In genomic region chrX:19543020-19543715, GRCh38 we compare ENCODE assay signal across 2 cellular contexts.
TF ChIP-seq lines count a peak whose summit lies in the region.

No MANE protein-coding gene starts in this region.

TF ChIP-seq in WTC11, 78 proteins besides CTCF, POLR2A, EP300 and RAD21 (continued from another document):
- TF ChIP-seq PREB (CRISPR knock-in tag; IDR thresholded peaks at IDR 0.05; ENCODE audit: borderline replicate concordance) (no peak), ARID4B (CRISPR knock-in tag; IDR thresholded peaks at IDR 0.05; ENCODE audit: borderline replicate concordance) (no peak), NFE2L1 (CRISPR knock-in tag; IDR thresholded peaks at IDR 0.05) (no peak), FOXJ3 (CRISPR knock-in tag; IDR thresholded peaks at IDR 0.05; ENCODE audit: borderline replicate concordance) (no peak)

TF ChIP-seq in GM12878, 131 proteins besides CTCF, POLR2A, EP300 and RAD21 (continued from another document):
- TF ChIP-seq PBX3 (IDR thresholded peaks at IDR 0.05; ENCODE audit: insufficient replicate concordance, low read depth, low read length), result no peak
- no peak for TF ChIP-seq BHLHE40 (IDR thresholded peaks at IDR 0.05; ENCODE audit: borderline replicate concordance in 1 of 2, low read depth in 2 of 2, low read length in 1 of 2)
- no peak for TF ChIP-seq PAX5 (IDR thresholded peaks at IDR 0.05; ENCODE audit: borderline replicate concordance, low read depth, low read length)
- no peak for TF ChIP-seq NFXL1 (IDR thresholded peaks at IDR 0.05; ENCODE audit: borderline replicate concordance)
- no peak for TF ChIP-seq SP1 (IDR thresholded peaks at IDR 0.05; ENCODE audit: low read depth, low read length)
- no peak for TF ChIP-seq CREM (IDR thresholded peaks at IDR 0.05; ENCODE audit: low read depth)
- no peak for TF ChIP-seq BRCA1 (IDR thresholded peaks at IDR 0.05; ENCODE audit: low read depth, low read length)
- no peak for TF ChIP-seq ZNF24 (IDR thresholded peaks at IDR 0.05)
- TF ChIP-seq ZNF207 (IDR thresholded peaks at IDR 0.05; ENCODE audit: borderline replicate concordance), result no peak
- TF ChIP-seq MYB (IDR thresholded peaks at IDR 0.05; ENCODE audit: borderline replicate concordance, low read depth, low read length), result no peak
- TF ChIP-seq NR2C2 (IDR thresholded peaks at IDR 0.05; ENCODE audit: borderline replicate concordance, control insufficient read depth, insufficient read length, low read depth), result no peak
- no peak for TF ChIP-seq ZBTB40 (IDR thresholded peaks at IDR 0.05; ENCODE audit: borderline replicate concordance)
- TF ChIP-seq TAF1 (IDR thresholded peaks at IDR 0.05; ENCODE audit: borderline replicate concordance, low read depth, low read length), result no peak
- TF ChIP-seq CEBPZ (IDR thresholded peaks at IDR 0.05; ENCODE audit: low read depth, low read length), result no peak
TF ChIP-seq in GM12878: peak in this region for 0.
